29 cellular contexts compared by ENCODE assay signal in genomic region chr18:39746201-39746600, GRCh38.
"Had no signal": no experiment of that assay in that cellular context is flagged by ENCODE, and none has a peak within 500 bp of the region (broad histone marks: within the 10 kb centered on the region; RNA-seq: fewer than 3 reads in every experiment).

No MANE protein-coding gene starts in this region.

- H3K4me1 ChIP-seq: body of pancreas, breast epithelium, heart left ventricle had no signal

- H3K4me3 ChIP-seq: body of pancreas, breast epithelium, cardiac muscle cell, esophagus muscularis mucosa, heart left ventricle had no signal

- H3K9me3 ChIP-seq: body of pancreas, breast epithelium, esophagus muscularis mucosa had no signal

- H3K27me3 ChIP-seq: body of pancreas, breast epithelium, cardiac muscle cell, esophagus muscularis mucosa, heart left ventricle had no signal

- ATAC-seq: activated CD4-positive, alpha-beta T cell treated with anti-CD3 and anti-CD28 coated beads for 36 hours; activated CD8-positive, alpha-beta memory T cell treated with anti-CD3 and anti-CD28 coated beads, Interleukin-2, amount 10 ng/mL, durations not matched to agents 7 days and 5 days; activated CD8-positive, alpha-beta T cell treated with anti-CD3 and anti-CD28 coated beads, Interleukin-2, amount 10 ng/mL, durations not matched to agents 7 days and 5 days; activated T-cell treated with anti-CD3 and anti-CD28 coated beads, Interleukin-2, amount 50 U/mL, for 72 hours; body of pancreas; effector memory CD8-positive, alpha-beta T cell; heart left ventricle had no signal

- H3K36me3 ChIP-seq: breast epithelium, cardiac muscle cell, esophagus muscularis mucosa, heart left ventricle had no signal

- DNase-seq: activated CD4-positive, alpha-beta memory T cell treated with anti-CD3 and anti-CD28 coated beads for 36 hours; activated CD4-positive, alpha-beta T cell treated with anti-CD3 and anti-CD28 coated beads for 36 hours; activated CD4-positive, alpha-beta T cell treated with anti-CD3 and anti-CD28 coated beads, Interleukin-2, amount 10 ng/mL, durations not matched to agents 24 days and 14 days; activated CD4-positive, CD25-positive, alpha-beta regulatory T cell; activated CD4-positive, CD25-positive, alpha-beta regulatory T cell treated with anti-CD3 and anti-CD28 coated beads, Interleukin-2, amount 50 U/mL, for 72 hours; activated CD8-positive, alpha-beta memory T cell treated with anti-CD3 and anti-CD28 coated beads, Interleukin-2, amount 10 ng/mL, durations not matched to agents 7 days and 5 days; activated CD8-positive, alpha-beta memory T cell treated with anti-CD3 and anti-CD28 coated beads, Interleukin-2, amount 50 U/mL, for 4 hours; activated CD8-positive, alpha-beta T cell treated with anti-CD3 and anti-CD28 coated beads, Interleukin-2, amount 10 ng/mL, durations not matched to agents 7 days and 5 days; activated gamma-delta T cell treated with Interleukin-2 at 50 U/mL for 16 hours; activated naive CD4-positive, alpha-beta T cell treated with anti-CD3 and anti-CD28 coated beads, Interleukin-2, amount 50 U/mL, for 16 hours; activated naive CD4-positive, alpha-beta T cell treated with Interleukin-2 at 50 U/mL for 16 hours; activated T-cell treated with anti-CD3 and anti-CD28 coated beads, Interleukin-2, amount 50 U/mL, for 24 hours; activated T-cell treated with anti-CD3 and anti-CD28 coated beads, Interleukin-2, amount 50 U/mL, for 72 hours; amniotic stem cell; anterior cingulate cortex; body of pancreas; central memory CD4-positive, alpha-beta T cell; cortex of kidney; dermis blood vessel endothelial cell; effector CD4-positive, alpha-beta T cell; effector memory CD8-positive, alpha-beta T cell; erythroblast; foreskin fibroblast; glutamatergic neuron; heart left ventricle; T-helper 2 cell had no signal

- H3K27ac ChIP-seq: body of pancreas, breast epithelium, cardiac muscle cell, esophagus muscularis mucosa, heart left ventricle had no signal
